ENCODE assay signal across 17 cellular contexts in genomic region chr16:3070608-3071111, GRCh38. TPM values are rescaled to one million over a fixed set of nuclear protein-coding genes. Genes with fewer than 3 reads are reported as not detected.
DNase-seq lines count a peak whose midpoint lies in the region; ATAC-seq and TF ChIP-seq lines count a peak whose summit lies in the region.
"Had no signal": no experiment of that assay in that cellular context is flagged by ENCODE, and none has a peak within 500 bp of the region (broad histone marks: within the 10 kb centered on the region; RNA-seq: fewer than 3 reads in every experiment).

No MANE protein-coding gene starts in this region.

- TF ChIP-seq CTCF in NB4 (IDR thresholded peaks at IDR 0.05; ENCODE audit: low read depth, low read length) (no peak), neutrophil (IDR thresholded peaks at IDR 0.05) (no peak)

- no peaks in the 10 kb centered on the region for H3K27me3 ChIP-seq in neutrophil

- DNase-seq in activated naive CD4-positive, alpha-beta T cell treated with anti-CD3 and anti-CD28 coated beads, Interleukin-2, amount 10 ng/mL, durations not matched to agents 7 days and 5 days, result no peak
- no peak for DNase-seq in activated naive CD4-positive, alpha-beta T cell treated with anti-CD3 and anti-CD28 coated beads, Interleukin-2, amount 50 U/mL, for 16 hours
- peak; percentile 74 for DNase-seq in NB4 (ENCODE audit: low read depth)
- no peak for DNase-seq in activated naive CD8-positive, alpha-beta T cell treated with anti-CD3 and anti-CD28 coated beads for 36 hours
- DNase-seq in NCI-H1694 (lab: John Stamatoyannopoulos, UW), result no peak
- DNase-seq: midbrain, NCI-H2029 treated with DMSO at 0.1 percent for 48 hours, NCI-H510A, RPMI8226 had no signal

- H3K4me1 Mint-ChIP-seq in activated naive CD4-positive, alpha-beta T cell treated with anti-CD3 and anti-CD28 coated beads, Interleukin-2, amount 10 ng/mL, durations not matched to agents 7 days and 5 days, result peaks cover 82% of the 10 kb centered on the region
- peaks cover 60% of the 10 kb centered on the region for H3K4me1 Mint-ChIP-seq in activated naive CD8-positive, alpha-beta T cell treated with anti-CD3 and anti-CD28 coated beads for 36 hours

- H3K4me1 ChIP-seq in neutrophil (ENCODE audit: control insufficient read depth in 1 of 2, insufficient read depth in 1 of 2, low read depth in 1 of 2, low read length in 1 of 2), result peaks cover 62 to 63% of the 10 kb centered on the region in 2 experiments
- H3K4me1 ChIP-seq: tibial nerve had no signal

- no peaks in the 10 kb centered on the region for H3K27me3 Mint-ChIP-seq in activated naive CD4-positive, alpha-beta T cell treated with anti-CD3 and anti-CD28 coated beads, Interleukin-2, amount 10 ng/mL, durations not matched to agents 7 days and 5 days
- no peaks in the 10 kb centered on the region for H3K27me3 Mint-ChIP-seq in activated naive CD8-positive, alpha-beta T cell treated with anti-CD3 and anti-CD28 coated beads for 36 hours

- TF ChIP-seq POLR2A in NB4 (IDR thresholded peaks at IDR 0.05; ENCODE audit: extremely low read depth, insufficient read length), result no peak

- H3K4me3 ChIP-seq in NB4 (ENCODE audit: low read depth, low read length) (no peak overlapping the region), neutrophil (ENCODE audit: low read depth in 1 of 2, low read length in 1 of 2) (no peak overlapping the region)
- H3K4me3 ChIP-seq: tibial nerve had no signal

- H3K9me3 ChIP-seq in neutrophil, result no peaks in the 10 kb centered on the region
- H3K9me3 ChIP-seq: tibial nerve had no signal

- H3K27ac Mint-ChIP-seq in activated naive CD4-positive, alpha-beta T cell treated with anti-CD3 and anti-CD28 coated beads, Interleukin-2, amount 10 ng/mL, durations not matched to agents 7 days and 5 days, result peak overlapping the region; percentile 100
- peak overlapping the region; percentile 90 for H3K27ac Mint-ChIP-seq in activated naive CD8-positive, alpha-beta T cell treated with anti-CD3 and anti-CD28 coated beads for 36 hours

- ATAC-seq in HG03439 (IDR thresholded peaks at IDR 0.05; ENCODE audit: unreplicated experiment) (no peak), GM18867 (IDR thresholded peaks at IDR 0.05; ENCODE audit: unreplicated experiment) (no peak)
- ATAC-seq: HCT116, left lobe of liver had no signal

- peaks cover 60% of the 10 kb centered on the region for H3K36me3 Mint-ChIP-seq in activated naive CD4-positive, alpha-beta T cell treated with anti-CD3 and anti-CD28 coated beads, Interleukin-2, amount 10 ng/mL, durations not matched to agents 7 days and 5 days
- peaks cover 53% of the 10 kb centered on the region for H3K36me3 Mint-ChIP-seq in activated naive CD8-positive, alpha-beta T cell treated with anti-CD3 and anti-CD28 coated beads for 36 hours

- CTCF ChIA-PET in activated naive CD4-positive, alpha-beta T cell treated with anti-CD3 and anti-CD28 coated beads, Interleukin-2, amount 10 ng/mL, durations not matched to agents 7 days and 5 days (lab: Charles Lee), result interaction anchor here (1.5 kb wide), 1 partner anchor 59 kb away, joined by 4 read pairs; no protein-coding TSS in a partner anchor

- H3K27ac ChIP-seq in neutrophil, result peak overlapping the region; percentile 91
- H3K27ac ChIP-seq: tibial nerve had no signal

- no peaks in the 10 kb centered on the region for H3K36me3 ChIP-seq in neutrophil
- H3K36me3 ChIP-seq: tibial nerve had no signal

- no peaks in the 10 kb centered on the region for H3K9me3 Mint-ChIP-seq in activated naive CD4-positive, alpha-beta T cell treated with anti-CD3 and anti-CD28 coated beads, Interleukin-2, amount 10 ng/mL, durations not matched to agents 7 days and 5 days
- H3K9me3 Mint-ChIP-seq in activated naive CD8-positive, alpha-beta T cell treated with anti-CD3 and anti-CD28 coated beads for 36 hours, result peaks cover 1% of the 10 kb centered on the region

- no peak overlapping the region for H3K4me3 Mint-ChIP-seq in activated naive CD4-positive, alpha-beta T cell treated with anti-CD3 and anti-CD28 coated beads, Interleukin-2, amount 10 ng/mL, durations not matched to agents 7 days and 5 days
- no peak overlapping the region for H3K4me3 Mint-ChIP-seq in activated naive CD8-positive, alpha-beta T cell treated with anti-CD3 and anti-CD28 coated beads for 36 hours

RNA-seq across cellular contexts. Expression of gene IL32, which starts 5.2 kb away (rescaled TPM):
- total RNA-seq in activated naive CD8-positive, alpha-beta T cell treated with anti-CD3 and anti-CD28 coated beads for 36 hours, result 1,000 to 10,000 TPM; 1,056 to 1,060 TPM

RNA-seq across cellular contexts. Expression of gene MMP25, which starts 24.3 kb away (rescaled TPM):
- 1 to 10 TPM in 1 of 2 experiments, under 1 TPM in 1; 0.99 to 1.6 TPM for total RNA-seq in activated naive CD8-positive, alpha-beta T cell treated with anti-CD3 and anti-CD28 coated beads for 36 hours

RNA-seq across cellular contexts. Expression of gene ZSCAN10, which starts 28.4 kb away (rescaled TPM):
- not detected for total RNA-seq in activated naive CD8-positive, alpha-beta T cell treated with anti-CD3 and anti-CD28 coated beads for 36 hours
- total RNA-seq: cerebellum, glomerular endothelial cell, tibial nerve had no signal

RNA-seq across cellular contexts. Expression of gene BICDL2, which starts 33.9 kb away (rescaled TPM):
- total RNA-seq in activated naive CD8-positive, alpha-beta T cell treated with anti-CD3 and anti-CD28 coated beads for 36 hours, result under 1 TPM; 0.31 to 0.56 TPM
- total RNA-seq: cerebellum, glomerular endothelial cell, tibial nerve had no signal

RNA-seq across cellular contexts. Expression of gene ZNF205, which starts 41.7 kb away (rescaled TPM):
- total RNA-seq in activated naive CD8-positive, alpha-beta T cell treated with anti-CD3 and anti-CD28 coated beads for 36 hours, result under 1 TPM; 0.35 to 0.36 TPM
